Comparison of ENCODE assay signal across 1 cellular context in the genomic region with DNA sequence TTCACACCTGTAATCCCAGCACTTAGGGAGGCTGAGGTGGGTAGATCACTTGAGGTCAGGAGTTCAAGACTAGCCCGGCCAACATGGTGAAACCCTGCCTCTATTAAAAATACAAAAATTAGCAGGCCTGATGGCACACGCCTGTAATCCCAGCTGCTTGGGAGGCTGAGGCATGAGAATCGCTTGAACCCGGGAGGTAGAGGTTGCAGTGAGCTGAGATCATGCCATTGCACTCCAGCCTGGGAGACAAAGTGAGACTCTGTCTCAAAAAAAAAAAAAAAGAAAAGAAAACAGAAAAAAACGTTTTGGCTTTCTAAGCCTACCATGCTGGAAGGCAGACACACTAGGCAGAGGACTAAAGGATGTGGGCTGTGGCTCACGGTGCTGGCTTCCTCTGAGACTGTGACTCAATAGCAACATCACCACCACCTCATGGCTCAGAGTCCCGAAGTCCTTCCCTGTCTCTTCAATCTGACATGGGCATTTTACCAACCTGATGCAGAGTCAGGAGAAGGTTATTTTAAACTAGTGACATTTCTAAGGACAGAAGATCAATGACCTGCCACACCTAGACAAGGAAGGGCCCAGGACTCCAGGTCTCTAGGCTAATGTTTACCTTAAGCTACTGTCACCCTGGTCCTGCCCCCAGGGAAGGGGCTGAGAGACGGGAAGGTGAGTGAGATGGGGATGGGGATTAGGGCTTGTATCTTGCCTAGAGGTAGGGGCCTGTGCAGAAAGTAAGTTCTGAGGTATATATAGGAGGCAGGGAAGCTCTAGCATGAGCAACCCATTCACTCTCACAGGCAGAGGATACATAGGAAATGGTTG.
TF ChIP-seq lines count a peak whose summit lies in the region.

No MANE protein-coding gene starts in this region.

TF ChIP-seq in K562, 482 proteins besides CTCF, POLR2A, EP300 and RAD21:
- TF ChIP-seq, protein P1, sequence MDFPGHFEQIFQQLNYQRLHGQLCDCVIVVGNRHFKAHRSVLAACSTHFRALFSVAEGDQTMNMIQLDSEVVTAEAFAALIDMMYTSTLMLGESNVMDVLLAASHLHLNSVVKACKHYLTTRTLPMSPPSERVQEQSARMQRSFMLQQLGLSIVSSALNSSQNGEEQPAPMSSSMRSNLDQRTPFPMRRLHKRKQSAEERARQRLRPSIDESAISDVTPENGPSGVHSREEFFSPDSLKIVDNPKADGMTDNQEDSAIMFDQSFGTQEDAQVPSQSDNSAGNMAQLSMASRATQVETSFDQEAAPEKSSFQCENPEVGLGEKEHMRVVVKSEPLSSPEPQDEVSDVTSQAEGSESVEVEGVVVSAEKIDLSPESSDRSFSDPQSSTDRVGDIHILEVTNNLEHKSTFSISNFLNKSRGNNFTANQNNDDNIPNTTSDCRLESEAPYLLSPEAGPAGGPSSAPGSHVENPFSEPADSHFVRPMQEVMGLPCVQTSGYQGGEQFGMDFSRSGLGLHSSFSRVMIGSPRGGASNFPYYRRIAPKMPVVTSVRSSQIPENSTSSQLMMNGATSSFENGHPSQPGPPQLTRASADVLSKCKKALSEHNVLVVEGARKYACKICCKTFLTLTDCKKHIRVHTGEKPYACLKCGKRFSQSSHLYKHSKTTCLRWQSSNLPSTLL (IDR thresholded peaks at IDR 0.05): no peak
- no peak for TF ChIP-seq POLR3A (IDR thresholded peaks at IDR 0.05; ENCODE audit: borderline replicate concordance, extremely low read depth, insufficient read depth, insufficient read length)
- no peak for TF ChIP-seq ELF2 (CRISPR knock-in tag; IDR thresholded peaks at IDR 0.05)
